ENCODE assay signal across 18 cellular contexts in genomic region chr9:86508208-86508903, GRCh38.
DNase-seq lines count a peak whose midpoint lies in the region; ATAC-seq lines count a peak whose summit lies in the region.
"Had no signal": no experiment of that assay in that cellular context is flagged by ENCODE, and none has a peak within 500 bp of the region (broad histone marks: within the 10 kb centered on the region; RNA-seq: fewer than 3 reads in every experiment).

No MANE protein-coding gene starts in this region.

- no peak overlapping the region for H2AK5ac ChIP-seq in trophoblast cell (ENCODE audit: low read length)

- H3K9ac ChIP-seq in trophoblast cell (ENCODE audit: low read length) = no peak overlapping the region

- no peak overlapping the region for H4K12ac ChIP-seq in trophoblast cell (ENCODE audit: low read depth, low read length)

- peaks cover 4% of the 10 kb centered on the region for H3K79me1 ChIP-seq in trophoblast cell (ENCODE audit: low read length)

- H4K8ac ChIP-seq in trophoblast cell (ENCODE audit: low read depth, low read length) = no peak overlapping the region

- no CpG with 5 or more reads among the region's 6 CpGs for WGBS in trophoblast cell (ENCODE audit: extremely low coverage, insufficient coverage, insufficient read length)

- H3K4me3 ChIP-seq in trophoblast cell (ENCODE audit: low read depth, low read length) (no peak overlapping the region), H7 (ENCODE audit: insufficient read depth, low read depth, low read length) (no peak overlapping the region)
- H3K4me3 ChIP-seq: MG63, SJSA1 had no signal

- H3K4ac ChIP-seq in trophoblast cell (ENCODE audit: low read depth, low read length) = no peak overlapping the region

- DNase-seq in trophoblast cell (no peak), HT-29 (ENCODE audit: low spot score) (no peak), H7 (no peak), 8988T (no peak)
- DNase-seq: activated CD8-positive, alpha-beta memory T cell treated with anti-CD3 and anti-CD28 coated beads, Interleukin-2, amount 50 U/mL, for 48 hours; activated naive CD4-positive, alpha-beta T cell; AML-193; Calu3; kidney; MG63; NCI-H2029 treated with DMSO at 0.1 percent for 48 hours; NCI-H510A; nucleus accumbens; T-helper 9 cell had no signal

- H3K18ac ChIP-seq in trophoblast cell (ENCODE audit: low read length) = no peak overlapping the region

- H2AFZ ChIP-seq in trophoblast cell (ENCODE audit: insufficient read depth, low read length, poor library complexity) = no peak overlapping the region

- H2BK120ac ChIP-seq in trophoblast cell (ENCODE audit: insufficient read depth, low read length, poor library complexity) = peak overlapping the region; percentile 53

- H3K4me2 ChIP-seq in trophoblast cell (ENCODE audit: low read length) = no peak overlapping the region

- ATAC-seq in GM18520 (IDR thresholded peaks at IDR 0.05; ENCODE audit: unreplicated experiment) (peak; percentile 58), GM21717 (IDR thresholded peaks at IDR 0.05; ENCODE audit: unreplicated experiment) (peak; percentile 84), HG03095 (IDR thresholded peaks at IDR 0.05; ENCODE audit: unreplicated experiment) (peak; percentile 60)

- H4K91ac ChIP-seq in trophoblast cell (ENCODE audit: low read depth, low read length) = no peak overlapping the region

- H3K36me3 ChIP-seq in trophoblast cell (ENCODE audit: control insufficient read depth in 1 of 2, insufficient read depth in 2 of 2, low read length in 2 of 2) (no peaks in the 10 kb centered on the region), H7 (replicated peaks; ENCODE audit: control insufficient read depth, insufficient read depth, low read length) (no peaks in the 10 kb centered on the region)
- H3K36me3 ChIP-seq: MG63, SJSA1 had no signal

- H3K14ac ChIP-seq in trophoblast cell (ENCODE audit: low read length) = no peak overlapping the region

- no peaks in the 10 kb centered on the region for H3K9me3 ChIP-seq in trophoblast cell (ENCODE audit: insufficient read depth, low read depth, low read length)
- H3K9me3 ChIP-seq: MG63, SJSA1 had no signal

- no peak overlapping the region for H2BK12ac ChIP-seq in trophoblast cell (ENCODE audit: low read length)

- H2BK5ac ChIP-seq in trophoblast cell (ENCODE audit: low read depth, low read length, poor library complexity) = no peak overlapping the region

- no peaks in the 10 kb centered on the region for H3K79me2 ChIP-seq in trophoblast cell (ENCODE audit: control insufficient read depth, insufficient read depth, low read length, poor library complexity)

- H3K23ac ChIP-seq in trophoblast cell (ENCODE audit: low read length) = no peak overlapping the region

- no peaks in the 10 kb centered on the region for H3K27me3 ChIP-seq in trophoblast cell (ENCODE audit: insufficient read depth, low read length)
- H3K27me3 ChIP-seq in H7 (ENCODE audit: control insufficient read depth, insufficient read depth, low read length) = no peaks in the 10 kb centered on the region
- H3K27me3 ChIP-seq: MG63, SJSA1 had no signal

- H3K27ac ChIP-seq in trophoblast cell (ENCODE audit: low read depth, low read length) = no peak overlapping the region
- H3K27ac ChIP-seq: SJSA1 had no signal

- H3K4me1 ChIP-seq in trophoblast cell (ENCODE audit: control insufficient read depth in 1 of 2, insufficient read depth in 2 of 2, low read length in 2 of 2) = peaks cover 0 to 4% of the 10 kb centered on the region in 2 experiments
